ENCODE assay signal across 10 cellular contexts in the genomic region with DNA sequence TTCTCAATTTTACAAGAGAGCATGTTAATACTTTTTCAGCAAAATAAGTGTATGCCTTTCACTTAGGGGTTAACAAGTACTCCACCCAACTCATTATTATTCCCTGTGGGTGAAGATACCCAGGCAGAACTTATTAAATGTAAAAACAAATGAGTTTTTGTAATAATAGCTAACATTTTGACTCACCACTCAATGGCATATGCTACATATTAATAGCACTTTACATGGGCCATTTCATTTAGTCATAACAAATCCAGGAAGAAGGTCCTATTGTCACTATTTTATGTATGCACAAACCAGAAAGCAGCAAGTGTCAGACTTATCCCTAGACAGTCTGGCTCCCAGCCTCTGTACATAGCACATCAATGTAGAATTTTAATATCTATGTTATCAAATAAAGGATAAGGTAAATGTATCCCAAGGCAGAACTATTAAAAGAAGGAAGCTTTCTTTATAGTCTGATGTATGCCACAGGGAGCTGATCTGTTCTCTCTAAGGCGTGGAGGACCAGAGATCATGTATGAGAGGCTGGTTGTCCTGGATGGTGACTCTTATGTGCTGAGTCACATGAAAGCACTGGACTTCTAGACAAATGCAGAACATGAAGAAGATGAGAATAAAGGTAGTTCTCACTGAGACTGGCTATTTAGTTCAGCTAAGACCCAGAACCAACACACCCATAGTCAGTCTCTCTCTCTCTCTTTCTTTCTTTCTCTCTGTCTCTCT. TPM values are rescaled to one million over a fixed set of nuclear protein-coding genes. Genes with fewer than 3 reads are reported as not detected.
"Had no signal": no experiment of that assay in that cellular context is flagged by ENCODE, and none has a peak within 500 bp of the region (broad histone marks: within the 10 kb centered on the region; RNA-seq: fewer than 3 reads in every experiment).

No MANE protein-coding gene starts in this region.

RNA-seq across cellular contexts. Expression of a gene that starts 9.5 kb away (rescaled TPM):
- total RNA-seq: frontal cortex; left colon; left ventricle myocardium superior; myocyte; naive thymus-derived CD8-positive, alpha-beta T cell; osteocyte; prostate gland had no signal
- polyA plus RNA-seq: immature natural killer cell had no signal

RNA-seq across cellular contexts. Expression of a gene that starts 33.7 kb away (rescaled TPM):
- total RNA-seq: left ventricle myocardium superior, myocyte, osteocyte, skeletal muscle tissue had no signal
- polyA plus RNA-seq: immature natural killer cell had no signal

RNA-seq across cellular contexts. Expression of a gene that starts 38.1 kb away (rescaled TPM):
- total RNA-seq: dermis microvascular lymphatic vessel endothelial cell, frontal cortex, myocyte, skeletal muscle tissue had no signal
- polyA plus RNA-seq: immature natural killer cell had no signal
